ENCODE assay signal across 1 cellular context in the genomic region with DNA sequence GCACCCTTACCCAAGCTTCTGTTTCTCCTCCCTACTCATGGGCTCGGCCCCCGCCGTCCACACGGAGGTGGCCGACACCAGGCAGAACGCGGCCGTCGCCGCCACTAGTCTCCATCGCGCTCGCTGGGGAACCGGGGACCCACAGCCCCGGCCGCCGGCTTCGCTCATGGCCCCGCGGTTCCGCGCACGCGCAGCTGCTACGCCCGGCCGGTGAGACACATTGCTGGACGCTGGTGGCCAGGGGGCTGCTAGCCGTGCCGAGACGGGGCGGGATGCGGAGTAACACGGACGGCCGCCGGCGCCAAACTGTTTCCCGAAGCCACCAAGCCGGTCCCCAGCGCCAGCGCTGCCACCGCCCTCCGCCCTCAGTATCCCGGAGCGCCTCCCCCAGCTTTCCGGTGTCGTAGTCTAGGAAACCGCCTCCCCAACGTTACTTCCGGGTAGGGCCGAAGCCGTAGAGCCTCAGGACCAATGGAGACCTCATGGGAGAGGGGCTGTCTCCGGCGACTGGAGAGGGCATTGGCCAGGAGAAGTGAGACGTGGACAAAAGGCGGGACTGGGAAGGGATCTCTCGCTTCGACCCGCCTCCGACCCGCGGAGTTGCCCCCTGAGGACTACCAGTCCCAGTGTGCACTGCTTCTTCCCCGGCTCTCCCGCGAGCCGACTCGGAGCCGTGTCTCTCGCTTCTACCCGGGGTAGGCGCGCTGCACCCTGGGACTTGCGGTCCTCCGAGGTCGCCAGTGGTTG.
A peak's percentile ranks its signal among the peaks of the same experiment; 100 is the strongest.
TF ChIP-seq lines count a peak whose summit lies in the region.

A gene with protein sequence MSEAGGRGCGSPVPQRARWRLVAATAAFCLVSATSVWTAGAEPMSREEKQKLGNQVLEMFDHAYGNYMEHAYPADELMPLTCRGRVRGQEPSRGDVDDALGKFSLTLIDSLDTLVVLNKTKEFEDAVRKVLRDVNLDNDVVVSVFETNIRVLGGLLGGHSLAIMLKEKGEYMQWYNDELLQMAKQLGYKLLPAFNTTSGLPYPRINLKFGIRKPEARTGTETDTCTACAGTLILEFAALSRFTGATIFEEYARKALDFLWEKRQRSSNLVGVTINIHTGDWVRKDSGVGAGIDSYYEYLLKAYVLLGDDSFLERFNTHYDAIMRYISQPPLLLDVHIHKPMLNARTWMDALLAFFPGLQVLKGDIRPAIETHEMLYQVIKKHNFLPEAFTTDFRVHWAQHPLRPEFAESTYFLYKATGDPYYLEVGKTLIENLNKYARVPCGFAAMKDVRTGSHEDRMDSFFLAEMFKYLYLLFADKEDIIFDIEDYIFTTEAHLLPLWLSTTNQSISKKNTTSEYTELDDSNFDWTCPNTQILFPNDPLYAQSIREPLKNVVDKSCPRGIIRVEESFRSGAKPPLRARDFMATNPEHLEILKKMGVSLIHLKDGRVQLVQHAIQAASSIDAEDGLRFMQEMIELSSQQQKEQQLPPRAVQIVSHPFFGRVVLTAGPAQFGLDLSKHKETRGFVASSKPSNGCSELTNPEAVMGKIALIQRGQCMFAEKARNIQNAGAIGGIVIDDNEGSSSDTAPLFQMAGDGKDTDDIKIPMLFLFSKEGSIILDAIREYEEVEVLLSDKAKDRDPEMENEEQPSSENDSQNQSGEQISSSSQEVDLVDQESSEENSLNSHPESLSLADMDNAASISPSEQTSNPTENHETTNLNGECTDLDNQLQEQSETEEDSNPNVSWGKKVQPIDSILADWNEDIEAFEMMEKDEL (minus strand): TSS at position 380 of the 747 bp plus-strand sequence. CDS start 212 bp downstream, at position 168.

TF ChIP-seq in HepG2, 621 proteins besides CTCF, POLR2A, EP300 and RAD21 (continued from another document and continues in another):
- TF ChIP-seq, protein P1, sequence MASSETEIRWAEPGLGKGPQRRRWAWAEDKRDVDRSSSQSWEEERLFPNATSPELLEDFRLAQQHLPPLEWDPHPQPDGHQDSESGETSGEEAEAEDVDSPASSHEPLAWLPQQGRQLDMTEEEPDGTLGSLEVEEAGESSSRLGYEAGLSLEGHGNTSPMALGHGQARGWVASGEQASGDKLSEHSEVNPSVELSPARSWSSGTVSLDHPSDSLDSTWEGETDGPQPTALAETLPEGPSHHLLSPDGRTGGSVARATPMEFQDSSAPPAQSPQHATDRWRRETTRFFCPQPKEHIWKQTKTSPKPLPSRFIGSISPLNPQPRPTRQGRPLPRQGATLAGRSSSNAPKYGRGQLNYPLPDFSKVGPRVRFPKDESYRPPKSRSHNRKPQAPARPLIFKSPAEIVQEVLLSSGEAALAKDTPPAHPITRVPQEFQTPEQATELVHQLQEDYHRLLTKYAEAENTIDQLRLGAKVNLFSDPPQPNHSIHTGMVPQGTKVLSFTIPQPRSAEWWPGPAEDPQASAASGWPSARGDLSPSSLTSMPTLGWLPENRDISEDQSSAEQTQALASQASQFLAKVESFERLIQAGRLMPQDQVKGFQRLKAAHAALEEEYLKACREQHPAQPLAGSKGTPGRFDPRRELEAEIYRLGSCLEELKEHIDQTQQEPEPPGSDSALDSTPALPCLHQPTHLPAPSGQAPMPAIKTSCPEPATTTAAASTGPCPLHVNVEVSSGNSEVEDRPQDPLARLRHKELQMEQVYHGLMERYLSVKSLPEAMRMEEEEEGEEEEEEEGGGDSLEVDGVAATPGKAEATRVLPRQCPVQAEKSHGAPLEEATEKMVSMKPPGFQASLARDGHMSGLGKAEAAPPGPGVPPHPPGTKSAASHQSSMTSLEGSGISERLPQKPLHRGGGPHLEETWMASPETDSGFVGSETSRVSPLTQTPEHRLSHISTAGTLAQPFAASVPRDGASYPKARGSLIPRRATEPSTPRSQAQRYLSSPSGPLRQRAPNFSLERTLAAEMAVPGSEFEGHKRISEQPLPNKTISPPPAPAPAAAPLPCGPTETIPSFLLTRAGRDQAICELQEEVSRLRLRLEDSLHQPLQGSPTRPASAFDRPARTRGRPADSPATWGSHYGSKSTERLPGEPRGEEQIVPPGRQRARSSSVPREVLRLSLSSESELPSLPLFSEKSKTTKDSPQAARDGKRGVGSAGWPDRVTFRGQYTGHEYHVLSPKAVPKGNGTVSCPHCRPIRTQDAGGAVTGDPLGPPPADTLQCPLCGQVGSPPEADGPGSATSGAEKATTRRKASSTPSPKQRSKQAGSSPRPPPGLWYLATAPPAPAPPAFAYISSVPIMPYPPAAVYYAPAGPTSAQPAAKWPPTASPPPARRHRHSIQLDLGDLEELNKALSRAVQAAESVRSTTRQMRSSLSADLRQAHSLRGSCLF (CRISPR knock-in tag; IDR thresholded peaks at IDR 0.05; ENCODE audit: borderline replicate concordance): no peak
- TF ChIP-seq, protein P2, sequence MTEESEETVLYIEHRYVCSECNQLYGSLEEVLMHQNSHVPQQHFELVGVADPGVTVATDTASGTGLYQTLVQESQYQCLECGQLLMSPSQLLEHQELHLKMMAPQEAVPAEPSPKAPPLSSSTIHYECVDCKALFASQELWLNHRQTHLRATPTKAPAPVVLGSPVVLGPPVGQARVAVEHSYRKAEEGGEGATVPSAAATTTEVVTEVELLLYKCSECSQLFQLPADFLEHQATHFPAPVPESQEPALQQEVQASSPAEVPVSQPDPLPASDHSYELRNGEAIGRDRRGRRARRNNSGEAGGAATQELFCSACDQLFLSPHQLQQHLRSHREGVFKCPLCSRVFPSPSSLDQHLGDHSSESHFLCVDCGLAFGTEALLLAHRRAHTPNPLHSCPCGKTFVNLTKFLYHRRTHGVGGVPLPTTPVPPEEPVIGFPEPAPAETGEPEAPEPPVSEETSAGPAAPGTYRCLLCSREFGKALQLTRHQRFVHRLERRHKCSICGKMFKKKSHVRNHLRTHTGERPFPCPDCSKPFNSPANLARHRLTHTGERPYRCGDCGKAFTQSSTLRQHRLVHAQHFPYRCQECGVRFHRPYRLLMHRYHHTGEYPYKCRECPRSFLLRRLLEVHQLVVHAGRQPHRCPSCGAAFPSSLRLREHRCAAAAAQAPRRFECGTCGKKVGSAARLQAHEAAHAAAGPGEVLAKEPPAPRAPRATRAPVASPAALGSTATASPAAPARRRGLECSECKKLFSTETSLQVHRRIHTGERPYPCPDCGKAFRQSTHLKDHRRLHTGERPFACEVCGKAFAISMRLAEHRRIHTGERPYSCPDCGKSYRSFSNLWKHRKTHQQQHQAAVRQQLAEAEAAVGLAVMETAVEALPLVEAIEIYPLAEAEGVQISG (CRISPR knock-in tag; IDR thresholded peaks at IDR 0.05): peak; percentile 98
- TF ChIP-seq ZNF383 (CRISPR knock-in tag; IDR thresholded peaks at IDR 0.05; ENCODE audit: borderline replicate concordance): no peak
- no peak for TF ChIP-seq ZBTB8A (CRISPR knock-in tag; IDR thresholded peaks at IDR 0.05; ENCODE audit: borderline replicate concordance, low read depth)
- peak; percentile 41; the same call in 1 of the 2 replicates for TF ChIP-seq ZNF224 (CRISPR knock-in tag; IDR thresholded peaks at IDR 0.05)
- TF ChIP-seq ZNF136 (CRISPR knock-in tag; IDR thresholded peaks at IDR 0.05; ENCODE audit: low read depth): no peak
- no peak for TF ChIP-seq DNMT3B (CRISPR knock-in tag; conservative IDR thresholded peaks at IDR 0.05)
- peak; percentile 98 for TF ChIP-seq THAP11 (CRISPR knock-in tag; IDR thresholded peaks at IDR 0.05)
- no peak for TF ChIP-seq ZNF878 (CRISPR knock-in tag; IDR thresholded peaks at IDR 0.05)
- TF ChIP-seq, protein P3, sequence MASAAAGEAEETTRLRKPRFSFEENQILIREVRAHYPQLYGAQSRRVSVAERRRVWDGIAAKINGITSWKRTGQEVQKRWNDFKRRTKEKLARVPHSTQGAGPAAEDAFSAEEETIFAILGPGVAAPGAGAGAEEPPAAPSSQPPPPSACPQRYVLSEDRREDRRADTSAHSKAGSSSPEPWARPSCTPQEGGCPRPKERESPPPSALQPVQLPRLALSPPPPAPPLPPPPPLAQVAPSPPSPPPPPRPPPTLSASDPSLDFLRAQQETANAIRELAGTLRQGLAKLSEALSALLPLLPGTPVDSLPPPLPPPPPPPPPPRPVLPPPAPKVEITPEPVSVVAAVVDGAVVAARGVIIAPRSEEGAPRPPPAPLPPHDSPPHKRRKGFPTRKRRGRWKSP (CRISPR knock-in tag; IDR thresholded peaks at IDR 0.05): peak; percentile 88; the same call in 1 of the 2 replicates
- no peak for TF ChIP-seq ZBTB42 (CRISPR knock-in tag; IDR thresholded peaks at IDR 0.05)
- TF ChIP-seq ZMAT3 (CRISPR knock-in tag; conservative IDR thresholded peaks at IDR 0.05): 0 out of 2 replicates have a peak, but pooled peaks have one; percentile 27
- TF ChIP-seq POLR2G (IDR thresholded peaks at IDR 0.05; ENCODE audit: low read depth, low read length): peak; percentile 84
- no peak for TF ChIP-seq NFRKB (IDR thresholded peaks at IDR 0.05)
- peak; percentile 57 for TF ChIP-seq PITX1 (CRISPR knock-in tag; IDR thresholded peaks at IDR 0.05)
- no peak for TF ChIP-seq MYNN (CRISPR knock-in tag; IDR thresholded peaks at IDR 0.05; ENCODE audit: low read depth)
- no peak for TF ChIP-seq U2AF1 (optimal IDR thresholded peaks at IDR 0.05; ENCODE audit: low read depth, low read length)
- TF ChIP-seq HES4 (CRISPR knock-in tag; IDR thresholded peaks at IDR 0.05; ENCODE audit: borderline replicate concordance): peak; percentile 78; the same call in 1 of the 2 replicates
- TF ChIP-seq ZFP36L2 (CRISPR knock-in tag; IDR thresholded peaks at IDR 0.05): peak; percentile 15; the same call in 1 of the 2 replicates
- TF ChIP-seq NFE2L2 (IDR thresholded peaks at IDR 0.05; ENCODE audit: low read length): no peak
- TF ChIP-seq ISX (CRISPR knock-in tag; conservative IDR thresholded peaks at IDR 0.05): 0 out of 2 replicates have a peak, but pooled peaks have one; percentile 84
- peak; percentile 72; the same call in 1 of the 2 replicates for TF ChIP-seq ZNF556 (CRISPR knock-in tag; IDR thresholded peaks at IDR 0.05; ENCODE audit: borderline replicate concordance)
- TF ChIP-seq POLR2AphosphoS2 (IDR thresholded peaks at IDR 0.05; ENCODE audit: low read depth, low read length): no peak
- TF ChIP-seq, protein P4, sequence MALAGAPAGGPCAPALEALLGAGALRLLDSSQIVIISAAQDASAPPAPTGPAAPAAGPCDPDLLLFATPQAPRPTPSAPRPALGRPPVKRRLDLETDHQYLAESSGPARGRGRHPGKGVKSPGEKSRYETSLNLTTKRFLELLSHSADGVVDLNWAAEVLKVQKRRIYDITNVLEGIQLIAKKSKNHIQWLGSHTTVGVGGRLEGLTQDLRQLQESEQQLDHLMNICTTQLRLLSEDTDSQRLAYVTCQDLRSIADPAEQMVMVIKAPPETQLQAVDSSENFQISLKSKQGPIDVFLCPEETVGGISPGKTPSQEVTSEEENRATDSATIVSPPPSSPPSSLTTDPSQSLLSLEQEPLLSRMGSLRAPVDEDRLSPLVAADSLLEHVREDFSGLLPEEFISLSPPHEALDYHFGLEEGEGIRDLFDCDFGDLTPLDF (CRISPR knock-in tag; IDR thresholded peaks at IDR 0.05): peak; percentile 40; the same call in 1 of the 2 replicates
- TF ChIP-seq ZNF460 (CRISPR knock-in tag; IDR thresholded peaks at IDR 0.05; ENCODE audit: borderline replicate concordance): no peak
- TF ChIP-seq, protein P5, sequence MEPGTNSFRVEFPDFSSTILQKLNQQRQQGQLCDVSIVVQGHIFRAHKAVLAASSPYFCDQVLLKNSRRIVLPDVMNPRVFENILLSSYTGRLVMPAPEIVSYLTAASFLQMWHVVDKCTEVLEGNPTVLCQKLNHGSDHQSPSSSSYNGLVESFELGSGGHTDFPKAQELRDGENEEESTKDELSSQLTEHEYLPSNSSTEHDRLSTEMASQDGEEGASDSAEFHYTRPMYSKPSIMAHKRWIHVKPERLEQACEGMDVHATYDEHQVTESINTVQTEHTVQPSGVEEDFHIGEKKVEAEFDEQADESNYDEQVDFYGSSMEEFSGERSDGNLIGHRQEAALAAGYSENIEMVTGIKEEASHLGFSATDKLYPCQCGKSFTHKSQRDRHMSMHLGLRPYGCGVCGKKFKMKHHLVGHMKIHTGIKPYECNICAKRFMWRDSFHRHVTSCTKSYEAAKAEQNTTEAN (CRISPR knock-in tag; conservative IDR thresholded peaks at IDR 0.05): no peak
- TF ChIP-seq RAD51 (IDR thresholded peaks at IDR 0.05; ENCODE audit: borderline replicate concordance): no peak
- TF ChIP-seq PAX8 (CRISPR knock-in tag; IDR thresholded peaks at IDR 0.05; ENCODE audit: borderline replicate concordance): no peak
- TF ChIP-seq HMG20B (CRISPR knock-in tag; conservative IDR thresholded peaks at IDR 0.05): no peak
- TF ChIP-seq, protein P6, sequence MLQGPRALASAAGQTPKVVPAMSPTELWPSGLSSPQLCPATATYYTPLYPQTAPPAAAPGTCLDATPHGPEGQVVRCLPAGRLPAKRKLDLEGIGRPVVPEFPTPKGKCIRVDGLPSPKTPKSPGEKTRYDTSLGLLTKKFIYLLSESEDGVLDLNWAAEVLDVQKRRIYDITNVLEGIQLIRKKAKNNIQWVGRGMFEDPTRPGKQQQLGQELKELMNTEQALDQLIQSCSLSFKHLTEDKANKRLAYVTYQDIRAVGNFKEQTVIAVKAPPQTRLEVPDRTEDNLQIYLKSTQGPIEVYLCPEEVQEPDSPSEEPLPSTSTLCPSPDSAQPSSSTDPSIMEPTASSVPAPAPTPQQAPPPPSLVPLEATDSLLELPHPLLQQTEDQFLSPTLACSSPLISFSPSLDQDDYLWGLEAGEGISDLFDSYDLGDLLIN (CRISPR knock-in tag; IDR thresholded peaks at IDR 0.05; ENCODE audit: borderline replicate concordance): no peak
- peak; percentile 48; the same call in 1 of the 2 replicates for TF ChIP-seq ZNF768 (CRISPR knock-in tag; IDR thresholded peaks at IDR 0.05)
- TF ChIP-seq, protein P7, sequence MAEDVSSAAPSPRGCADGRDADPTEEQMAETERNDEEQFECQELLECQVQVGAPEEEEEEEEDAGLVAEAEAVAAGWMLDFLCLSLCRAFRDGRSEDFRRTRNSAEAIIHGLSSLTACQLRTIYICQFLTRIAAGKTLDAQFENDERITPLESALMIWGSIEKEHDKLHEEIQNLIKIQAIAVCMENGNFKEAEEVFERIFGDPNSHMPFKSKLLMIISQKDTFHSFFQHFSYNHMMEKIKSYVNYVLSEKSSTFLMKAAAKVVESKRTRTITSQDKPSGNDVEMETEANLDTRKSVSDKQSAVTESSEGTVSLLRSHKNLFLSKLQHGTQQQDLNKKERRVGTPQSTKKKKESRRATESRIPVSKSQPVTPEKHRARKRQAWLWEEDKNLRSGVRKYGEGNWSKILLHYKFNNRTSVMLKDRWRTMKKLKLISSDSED (CRISPR knock-in tag; IDR thresholded peaks at IDR 0.05): no peak
- no peak for TF ChIP-seq ZNF17 (CRISPR knock-in tag; IDR thresholded peaks at IDR 0.05)
- TF ChIP-seq, protein P8, sequence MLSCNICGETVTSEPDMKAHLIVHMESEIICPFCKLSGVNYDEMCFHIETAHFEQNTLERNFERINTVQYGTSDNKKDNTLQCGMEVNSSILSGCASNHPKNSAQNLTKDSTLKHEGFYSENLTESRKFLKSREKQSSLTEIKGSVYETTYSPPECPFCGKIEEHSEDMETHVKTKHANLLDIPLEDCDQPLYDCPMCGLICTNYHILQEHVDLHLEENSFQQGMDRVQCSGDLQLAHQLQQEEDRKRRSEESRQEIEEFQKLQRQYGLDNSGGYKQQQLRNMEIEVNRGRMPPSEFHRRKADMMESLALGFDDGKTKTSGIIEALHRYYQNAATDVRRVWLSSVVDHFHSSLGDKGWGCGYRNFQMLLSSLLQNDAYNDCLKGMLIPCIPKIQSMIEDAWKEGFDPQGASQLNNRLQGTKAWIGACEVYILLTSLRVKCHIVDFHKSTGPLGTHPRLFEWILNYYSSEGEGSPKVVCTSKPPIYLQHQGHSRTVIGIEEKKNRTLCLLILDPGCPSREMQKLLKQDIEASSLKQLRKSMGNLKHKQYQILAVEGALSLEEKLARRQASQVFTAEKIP (CRISPR knock-in tag; IDR thresholded peaks at IDR 0.05; ENCODE audit: borderline replicate concordance): no peak
